ENCODE assay signal across 1 cellular context in the genomic region with DNA sequence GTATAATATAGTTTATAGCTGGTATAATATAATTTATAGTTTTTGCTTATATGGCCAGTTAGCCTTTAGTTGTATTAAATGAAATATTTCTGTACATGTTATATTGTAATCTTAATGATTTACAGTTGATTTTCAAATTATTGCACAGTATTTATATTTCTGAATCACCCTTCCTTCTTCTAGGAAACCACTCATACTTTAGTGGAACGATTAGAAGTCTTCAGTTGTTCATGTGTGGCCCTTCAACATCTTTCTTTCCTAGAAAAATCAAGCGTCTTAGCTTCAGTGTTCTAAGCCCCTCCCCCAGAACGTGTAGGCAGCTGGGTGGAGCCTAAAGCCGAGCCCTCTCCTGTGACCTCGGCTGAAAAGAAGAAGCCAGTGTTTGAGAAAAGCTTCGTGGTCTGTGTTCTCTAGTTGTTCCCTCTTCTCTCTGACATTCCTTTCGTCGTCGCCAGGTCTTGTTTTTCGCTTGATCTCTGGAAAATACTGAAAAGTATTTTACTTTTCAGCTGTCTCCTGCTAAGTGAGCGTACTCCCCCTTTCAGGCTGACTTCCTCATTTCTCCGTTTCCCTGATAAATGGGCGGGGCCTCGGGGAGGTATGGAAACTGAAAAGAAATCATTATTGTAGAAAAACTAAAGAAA.
TF ChIP-seq lines count a peak whose summit lies in the region.

A gene with protein sequence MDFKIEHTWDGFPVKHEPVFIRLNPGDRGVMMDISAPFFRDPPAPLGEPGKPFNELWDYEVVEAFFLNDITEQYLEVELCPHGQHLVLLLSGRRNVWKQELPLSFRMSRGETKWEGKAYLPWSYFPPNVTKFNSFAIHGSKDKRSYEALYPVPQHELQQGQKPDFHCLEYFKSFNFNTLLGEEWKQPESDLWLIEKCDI (plus strand): TSS at position 342 of the 644 bp plus-strand sequence. CDS start 6,459 bp downstream, outside the sequence.

TF ChIP-seq in HEK293, 187 proteins besides CTCF, POLR2A, EP300 and RAD21 (continued from another document):
- TF ChIP-seq, protein P1, sequence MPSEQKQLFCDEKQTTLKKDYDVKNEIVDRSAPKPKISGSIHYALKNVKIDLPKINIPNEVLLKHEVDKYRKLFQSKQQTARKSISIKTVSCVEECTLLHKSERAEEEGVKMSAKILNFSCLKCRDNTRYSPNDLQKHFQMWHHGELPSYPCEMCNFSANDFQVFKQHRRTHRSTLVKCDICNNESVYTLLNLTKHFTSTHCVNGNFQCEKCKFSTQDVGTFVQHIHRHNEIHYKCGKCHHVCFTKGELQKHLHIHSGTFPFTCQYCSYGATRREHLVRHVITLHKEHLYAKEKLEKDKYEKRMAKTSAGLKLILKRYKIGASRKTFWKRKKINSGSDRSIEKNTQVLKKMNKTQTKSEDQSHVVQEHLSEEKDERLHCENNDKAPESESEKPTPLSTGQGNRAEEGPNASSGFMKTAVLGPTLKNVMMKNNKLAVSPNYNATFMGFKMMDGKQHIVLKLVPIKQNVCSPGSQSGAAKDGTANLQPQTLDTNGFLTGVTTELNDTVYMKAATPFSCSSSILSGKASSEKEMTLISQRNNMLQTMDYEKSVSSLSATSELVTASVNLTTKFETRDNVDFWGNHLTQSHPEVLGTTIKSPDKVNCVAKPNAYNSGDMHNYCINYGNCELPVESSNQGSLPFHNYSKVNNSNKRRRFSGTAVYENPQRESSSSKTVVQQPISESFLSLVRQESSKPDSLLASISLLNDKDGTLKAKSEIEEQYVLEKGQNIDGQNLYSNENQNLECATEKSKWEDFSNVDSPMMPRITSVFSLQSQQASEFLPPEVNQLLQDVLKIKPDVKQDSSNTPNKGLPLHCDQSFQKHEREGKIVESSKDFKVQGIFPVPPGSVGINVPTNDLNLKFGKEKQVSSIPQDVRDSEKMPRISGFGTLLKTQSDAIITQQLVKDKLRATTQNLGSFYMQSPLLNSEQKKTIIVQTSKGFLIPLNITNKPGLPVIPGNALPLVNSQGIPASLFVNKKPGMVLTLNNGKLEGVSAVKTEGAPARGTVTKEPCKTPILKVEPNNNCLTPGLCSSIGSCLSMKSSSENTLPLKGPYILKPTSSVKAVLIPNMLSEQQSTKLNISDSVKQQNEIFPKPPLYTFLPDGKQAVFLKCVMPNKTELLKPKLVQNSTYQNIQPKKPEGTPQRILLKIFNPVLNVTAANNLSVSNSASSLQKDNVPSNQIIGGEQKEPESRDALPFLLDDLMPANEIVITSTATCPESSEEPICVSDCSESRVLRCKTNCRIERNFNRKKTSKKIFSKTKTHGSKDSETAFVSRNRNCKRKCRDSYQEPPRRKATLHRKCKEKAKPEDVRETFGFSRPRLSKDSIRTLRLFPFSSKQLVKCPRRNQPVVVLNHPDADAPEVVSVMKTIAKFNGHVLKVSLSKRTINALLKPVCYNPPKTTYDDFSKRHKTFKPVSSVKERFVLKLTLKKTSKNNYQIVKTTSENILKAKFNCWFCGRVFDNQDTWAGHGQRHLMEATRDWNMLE (tag by site-specific recombination; conservative IDR thresholded peaks at IDR 0.05; ENCODE audit: low read depth), result no peak
- TF ChIP-seq ZNF785 (tag by site-specific recombination; IDR thresholded peaks at IDR 0.05), result no peak
- no peak for TF ChIP-seq ZNF571 (tag by site-specific recombination; IDR thresholded peaks at IDR 0.05)
- TF ChIP-seq ZBTB20 (tag by site-specific recombination; IDR thresholded peaks at IDR 0.05), result no peak
- no peak for TF ChIP-seq ZNF211 (tag by site-specific recombination; IDR thresholded peaks at IDR 0.05; ENCODE audit: low read depth)
- no peak for TF ChIP-seq ZNF223 (tag by site-specific recombination; IDR thresholded peaks at IDR 0.05)
- TF ChIP-seq ZBTB17 (tag by site-specific recombination; IDR thresholded peaks at IDR 0.05), result peak; percentile 47; the same call in 1 of the 2 replicates
- TF ChIP-seq ZNF426 (tag by site-specific recombination; IDR thresholded peaks at IDR 0.05), result no peak
- TF ChIP-seq, protein P2, sequence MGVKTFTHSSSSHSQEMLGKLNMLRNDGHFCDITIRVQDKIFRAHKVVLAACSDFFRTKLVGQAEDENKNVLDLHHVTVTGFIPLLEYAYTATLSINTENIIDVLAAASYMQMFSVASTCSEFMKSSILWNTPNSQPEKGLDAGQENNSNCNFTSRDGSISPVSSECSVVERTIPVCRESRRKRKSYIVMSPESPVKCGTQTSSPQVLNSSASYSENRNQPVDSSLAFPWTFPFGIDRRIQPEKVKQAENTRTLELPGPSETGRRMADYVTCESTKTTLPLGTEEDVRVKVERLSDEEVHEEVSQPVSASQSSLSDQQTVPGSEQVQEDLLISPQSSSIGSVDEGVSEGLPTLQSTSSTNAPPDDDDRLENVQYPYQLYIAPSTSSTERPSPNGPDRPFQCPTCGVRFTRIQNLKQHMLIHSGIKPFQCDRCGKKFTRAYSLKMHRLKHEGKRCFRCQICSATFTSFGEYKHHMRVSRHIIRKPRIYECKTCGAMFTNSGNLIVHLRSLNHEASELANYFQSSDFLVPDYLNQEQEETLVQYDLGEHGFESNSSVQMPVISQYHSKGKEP (tag by site-specific recombination; IDR thresholded peaks at IDR 0.05), result no peak
- TF ChIP-seq OVOL3 (tag by site-specific recombination; IDR thresholded peaks at IDR 0.05), result no peak
- TF ChIP-seq PRDM1 (tag by site-specific recombination; IDR thresholded peaks at IDR 0.05), result peak; percentile 95
- peak; percentile 60 for TF ChIP-seq ZNF335 (tag by site-specific recombination; conservative IDR thresholded peaks at IDR 0.05)
- TF ChIP-seq, protein P3, sequence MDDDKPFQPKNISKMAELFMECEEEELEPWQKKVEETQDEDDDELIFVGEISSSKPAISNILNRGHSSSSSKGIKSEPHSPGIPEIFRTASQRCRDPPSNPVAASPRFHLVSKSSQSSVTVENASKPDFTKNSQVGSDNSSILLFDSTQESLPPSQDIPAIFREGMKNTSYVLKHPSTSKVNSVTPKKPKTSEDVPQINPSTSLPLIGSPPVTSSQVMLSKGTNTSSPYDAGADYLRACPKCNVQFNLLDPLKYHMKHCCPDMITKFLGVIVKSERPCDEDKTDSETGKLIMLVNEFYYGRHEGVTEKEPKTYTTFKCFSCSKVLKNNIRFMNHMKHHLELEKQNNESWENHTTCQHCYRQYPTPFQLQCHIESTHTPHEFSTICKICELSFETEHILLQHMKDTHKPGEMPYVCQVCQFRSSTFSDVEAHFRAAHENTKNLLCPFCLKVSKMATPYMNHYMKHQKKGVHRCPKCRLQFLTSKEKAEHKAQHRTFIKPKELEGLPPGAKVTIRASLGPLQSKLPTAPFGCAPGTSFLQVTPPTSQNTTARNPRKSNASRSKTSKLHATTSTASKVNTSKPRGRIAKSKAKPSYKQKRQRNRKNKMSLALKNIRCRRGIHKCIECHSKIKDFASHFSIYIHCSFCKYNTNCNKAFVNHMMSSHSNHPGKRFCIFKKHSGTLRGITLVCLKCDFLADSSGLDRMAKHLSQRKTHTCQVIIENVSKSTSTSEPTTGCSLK (tag by site-specific recombination; IDR thresholded peaks at IDR 0.05), result no peak
- TF ChIP-seq ZBTB8A (tag by site-specific recombination; IDR thresholded peaks at IDR 0.05), result 0 out of 2 replicates have a peak, but pooled peaks have one; percentile 27
- TF ChIP-seq ZNF629 (tag by site-specific recombination; IDR thresholded peaks at IDR 0.05), result no peak
- TF ChIP-seq ZNF529 (tag by site-specific recombination; IDR thresholded peaks at IDR 0.05; ENCODE audit: insufficient replicate concordance), result no peak
